ENCODE assay signal across 9 cellular contexts in the genomic region with DNA sequence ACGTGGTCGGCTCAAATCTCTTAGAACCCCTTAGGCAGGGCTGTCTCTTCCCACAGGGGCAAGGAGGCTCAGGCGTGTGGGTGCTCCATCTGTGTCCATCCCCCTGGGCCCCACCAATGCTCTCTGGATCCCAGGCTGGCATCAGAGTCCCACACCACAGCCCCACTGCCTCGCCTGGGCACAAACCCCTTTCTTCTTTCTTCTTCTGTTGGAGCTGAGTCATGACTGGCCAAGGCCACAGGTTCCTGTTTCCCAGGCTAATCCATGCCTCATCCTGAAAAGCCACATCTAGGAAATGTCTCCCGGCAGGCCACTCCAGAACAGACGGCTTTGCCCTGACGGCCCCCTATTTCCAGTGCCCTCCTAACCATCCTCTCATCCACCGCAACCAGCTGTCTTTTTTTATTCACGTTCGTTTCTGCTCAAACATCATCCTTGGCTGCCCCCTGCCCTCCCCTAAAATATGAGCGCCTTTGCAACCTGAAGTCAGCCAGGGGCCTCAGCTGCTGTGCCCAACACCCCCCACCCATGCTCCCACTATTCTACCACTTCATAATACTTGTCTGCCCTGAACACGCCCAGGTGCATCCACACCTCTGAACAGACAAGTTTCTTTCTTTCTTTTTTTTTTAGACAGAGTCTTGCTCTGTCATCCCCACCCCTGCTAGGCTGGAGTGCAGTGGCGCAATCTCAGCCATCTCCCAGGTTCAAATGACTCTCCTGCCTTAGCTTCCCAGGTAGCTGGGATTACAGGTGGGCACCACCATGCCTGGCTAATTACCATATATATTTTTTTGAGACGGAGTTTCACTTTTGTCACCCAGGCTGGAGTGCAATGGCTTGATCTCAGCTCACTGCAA. TPM values are rescaled to one million over a fixed set of nuclear protein-coding genes. Genes with fewer than 3 reads are reported as not detected.
A peak's percentile ranks its signal among the peaks of the same experiment; 100 is the strongest.
DNase-seq lines count a peak whose midpoint lies in the region; TF ChIP-seq lines count a peak whose summit lies in the region.
"Had no signal": no experiment of that assay in that cellular context is flagged by ENCODE, and none has a peak within 500 bp of the region (broad histone marks: within the 10 kb centered on the region; RNA-seq: fewer than 3 reads in every experiment).

No MANE protein-coding gene starts in this region.

- peak overlapping the region; percentile 1 to 58 (median 29); a peak in 14 of 22 replicates for H3K9ac ChIP-seq in BLaER1 treated with 17β-estradiol and CSF1 and Interleukin-3, amounts not matched to agents 10 nM and 100 nM

- intact Hi-C loops in dorsolateral prefrontal cortex (cut with DNase I): no loop called here

- H4K20me1 ChIP-seq in BLaER1 treated with 17β-estradiol and CSF1 and Interleukin-3, amounts not matched to agents 10 nM and 100 nM: peaks cover 3 to 92% (median 26%) of the 10 kb centered on the region in 11 experiments; a peak in 18 of 22 replicates
- peaks cover 33% of the 10 kb centered on the region for H4K20me1 ChIP-seq in osteoblast (ENCODE audit: insufficient read depth, low read length)

- no peak overlapping the region for H3K4me3 ChIP-seq in BLaER1 treated with 17β-estradiol and CSF1 and Interleukin-3, amounts not matched to agents 10 nM and 100 nM
- no peak overlapping the region for H3K4me3 ChIP-seq in NB4 (ENCODE audit: low read depth, low read length)
- H3K4me3 ChIP-seq in dorsolateral prefrontal cortex: no peak overlapping the region
- no peak overlapping the region for H3K4me3 ChIP-seq in osteoblast (ENCODE audit: insufficient read depth, low read length)

- H2AFZ ChIP-seq in osteoblast (ENCODE audit: low read length): no peak overlapping the region

- no peak for TF ChIP-seq CTCF in NB4 (IDR thresholded peaks at IDR 0.05; ENCODE audit: low read depth, low read length)
- no peak for TF ChIP-seq CTCF in dorsolateral prefrontal cortex (IDR thresholded peaks at IDR 0.05 in 54 of 56, conservative IDR thresholded peaks at IDR 0.05 in 2 of 56; ENCODE audit: low read depth in 1 of 56, partially characterized antibody in 56 of 56)
- no peak for TF ChIP-seq CTCF in osteoblast (IDR thresholded peaks at IDR 0.05; ENCODE audit: extremely low read depth, low read depth, low read length)

- H3K4me1 ChIP-seq in BLaER1 treated with 17β-estradiol and CSF1 and Interleukin-3, amounts not matched to agents 10 nM and 100 nM: peaks cover 73 to 85% (median 81%) of the 10 kb centered on the region in 10 experiments
- H3K4me1 ChIP-seq in osteoblast (ENCODE audit: insufficient read depth, low read length): peaks cover 37% of the 10 kb centered on the region

- TF ChIP-seq POLR2A in NB4 (IDR thresholded peaks at IDR 0.05; ENCODE audit: extremely low read depth, insufficient read length): no peak

- peaks cover 71% of the 10 kb centered on the region for H3K79me2 ChIP-seq in osteoblast (ENCODE audit: insufficient read depth, low read length)

- no peaks in the 10 kb centered on the region for H3K27me3 ChIP-seq in BLaER1 treated with 17β-estradiol and CSF1 and Interleukin-3, amounts not matched to agents 10 nM and 100 nM
- H3K27me3 ChIP-seq in dorsolateral prefrontal cortex: no peaks in the 10 kb centered on the region
- H3K27me3 ChIP-seq in osteoblast (ENCODE audit: insufficient read depth, low read length): no peaks in the 10 kb centered on the region

- peak overlapping the region; percentile 62 to 97 (median 82) for H3K4me2 ChIP-seq in BLaER1 treated with 17β-estradiol and CSF1 and Interleukin-3, amounts not matched to agents 10 nM and 100 nM
- H3K4me2 ChIP-seq in osteoblast (ENCODE audit: insufficient read depth, low read length): no peak overlapping the region

- peak overlapping the region in 9 of 11 experiments; percentile 3 to 62 (median 57); a peak in 14 of 22 replicates for H3K27ac ChIP-seq in BLaER1 treated with 17β-estradiol and CSF1 and Interleukin-3, amounts not matched to agents 10 nM and 100 nM
- H3K27ac ChIP-seq in dorsolateral prefrontal cortex: peak overlapping the region; percentile 42 to 100 (median 93)
- peak overlapping the region; percentile 61 for H3K27ac ChIP-seq in osteoblast (ENCODE audit: low read depth, low read length)

- DNase-seq in NB4 (ENCODE audit: low read depth) (peak; percentile 49), dorsolateral prefrontal cortex (no peak), osteoblast (ENCODE audit: insufficient read length, low spot score, missing footprints) (peak; percentile 82), DMS153 treated with DMSO at 0.1 percent for 48 hours (lab: John Stamatoyannopoulos, UW; ENCODE audit: unreplicated experiment) (no peak), DMS79 treated with DMSO at 0.1 percent for 48 hours (lab: John Stamatoyannopoulos, UW) (no peak), ecto neural progenitor cell (ENCODE audit: low spot score) (no peak)
- no peak for DNase-seq in activated CD4-positive, alpha-beta T cell treated with anti-CD3 and anti-CD28 coated beads, Interleukin-2, amount 50 U/mL, for 48 hours
- DNase-seq: NCI-H226 had no signal

- 0 out of 22 replicates have a peak, but pooled peaks cover 0 to 9% (median 0%) of the 10 kb centered on the region in 11 experiments for H3K9me3 ChIP-seq in BLaER1 treated with 17β-estradiol and CSF1 and Interleukin-3, amounts not matched to agents 10 nM and 100 nM (replicated peaks in 1 of 11)
- no peaks in the 10 kb centered on the region for H3K9me3 ChIP-seq in osteoblast (ENCODE audit: low read depth, low read length)

- peaks cover 30 to 73% (median 39%) of the 10 kb centered on the region in 11 experiments for H3K36me3 ChIP-seq in BLaER1 treated with 17β-estradiol and CSF1 and Interleukin-3, amounts not matched to agents 10 nM and 100 nM
- H3K36me3 ChIP-seq in osteoblast (ENCODE audit: insufficient read depth, low read length): peaks cover 29% of the 10 kb centered on the region

RNA-seq across cellular contexts. Expression of gene CEP295NL, which starts 27.0 kb away (rescaled TPM):
- total RNA-seq in dorsolateral prefrontal cortex (10 to 100 TPM in 17 of 120 experiments, 1 to 10 TPM in 103; 2.1 to 18.2 (median 6.7) TPM), osteoblast (2.5 and 5.3 TPM in 2 replicates)

RNA-seq across cellular contexts. Expression of gene USP36, which starts 35.4 kb away (rescaled TPM):
- 10 to 100 TPM; 39.1 to 90.9 (median 60.5) TPM for total RNA-seq in dorsolateral prefrontal cortex
- 30.8 and 34.8 TPM in 2 replicates for total RNA-seq in osteoblast

RNA-seq across cellular contexts. Expression of gene TIMP2, which starts 49.2 kb away (rescaled TPM):
- 100 to 1,000 TPM in 119 of 120 experiments, 10 to 100 TPM in 1; 97.8 to 275 (median 166) TPM for total RNA-seq in dorsolateral prefrontal cortex
- total RNA-seq in osteoblast: 164 and 171 TPM in 2 replicates

Comparison
In these comparisons a context has a peak if more than half of its experiments do, and no peak if none do; other contexts are left out.
1. DNase-seq: peak in NB4 (single experiment) and osteoblast (single experiment); none in dorsolateral prefrontal cortex (0 of 10), DMS153 treated with DMSO at 0.1 percent for 48 hours (single experiment), activated CD4-positive, alpha-beta T cell treated with anti-CD3 and anti-CD28 coated beads, Interleukin-2, amount 50 U/mL, for 48 hours (0 of 2), DMS79 treated with DMSO at 0.1 percent for 48 hours (single experiment) and ecto neural progenitor cell (single experiment).
2. Peak in every context shown above with its lines, with median percentiles within 50 percentile points of each other: H3K27ac ChIP-seq.